Comparison of ENCODE assay signal across 8 cellular contexts in genomic region chr17:5031365-5032082, GRCh38. TPM values are rescaled to one million over a fixed set of nuclear protein-coding genes. Genes with fewer than 3 reads are reported as not detected.
A peak's percentile ranks its signal among the peaks of the same experiment; 100 is the strongest.
DNase-seq lines count a peak whose midpoint lies in the region; ATAC-seq and TF ChIP-seq lines count a peak whose summit lies in the region.

No MANE protein-coding gene starts in this region.

- 7% methylated on average over 21 of the region's 48 CpGs for WGBS in right lobe of liver (ENCODE audit: insufficient coverage, low coverage, low lambda C conversion rate, missing lambda C conversion rate)

- H3K9me3 ChIP-seq in right lobe of liver = no peaks in the 10 kb centered on the region

- H3K27me3 ChIP-seq in dorsolateral prefrontal cortex = peaks cover 0 to 9% (median 0%) of the 10 kb centered on the region in 45 donors
- no peaks in the 10 kb centered on the region for H3K27me3 ChIP-seq in right lobe of liver

- TF ChIP-seq POLR2A in right lobe of liver (IDR thresholded peaks at IDR 0.05) = no peak

- intact Hi-C loops in dorsolateral prefrontal cortex (cut with DNase I) = no loop called here
- intact Hi-C loops in right lobe of liver (cut with DNase I) = no loop called here

- TF ChIP-seq CTCF in dorsolateral prefrontal cortex (IDR thresholded peaks at IDR 0.05 in 54 of 56, conservative IDR thresholded peaks at IDR 0.05 in 2 of 56; ENCODE audit: low read depth in 1 of 56, partially characterized antibody in 56 of 56) = peak; percentile 54 to 88 (median 74)
- TF ChIP-seq CTCF in right lobe of liver (IDR thresholded peaks at IDR 0.05) = peak; percentile 60 to 66 (median 62)

- H3K4me1 ChIP-seq in right lobe of liver = peaks cover 0 to 4% (median 1%) of the 10 kb centered on the region in 4 donors

- H3K4me3 ChIP-seq in GM08714 (ENCODE audit: low read length) (peak overlapping the region; percentile 47; the same call in 1 of the 2 replicates), dorsolateral prefrontal cortex (peak overlapping the region; percentile 23 to 68 (median 52)), right lobe of liver (peak overlapping the region; percentile 16 to 46 (median 32))

- peak; percentile 78 for ATAC-seq in HG03039 (IDR thresholded peaks at IDR 0.05; ENCODE audit: unreplicated experiment)
- ATAC-seq in right lobe of liver = peak; percentile 74 to 87 (median 82)
- ATAC-seq in GM18520 (IDR thresholded peaks at IDR 0.05; ENCODE audit: unreplicated experiment) = no peak

- DNase-seq in NCI-H460 (ENCODE audit: extremely low read depth, low read depth) (peak; percentile 79), dorsolateral prefrontal cortex (peak; percentile 53 to 83 (median 67)), right lobe of liver (peak; percentile 67 to 81 (median 76))
- peak; percentile 71 to 74 for DNase-seq in activated CD4-positive, alpha-beta T cell treated with anti-CD3 and anti-CD28 coated beads, Interleukin-2, amount 50 U/mL, for 24 hours (ENCODE audit: low read depth in 1 of 2, low spot score in 1 of 2)
- peak; percentile 83 for DNase-seq in stimulated activated CD4-positive, alpha-beta T cell treated with anti-CD3 and anti-CD28 coated beads, Interleukin-2, amount 100 ng/mL, for 4 hours (ENCODE audit: low read depth)

- no peaks in the 10 kb centered on the region for H3K36me3 ChIP-seq in right lobe of liver

- H3K27ac ChIP-seq in dorsolateral prefrontal cortex (peak overlapping the region in 33 of 59 donors; percentile 6 to 71 (median 46)), right lobe of liver (peak overlapping the region in 1 of 3 donors; percentile 33)

RNA-seq across cellular contexts. Expression of gene SLC52A1, which starts 3.7 kb away (rescaled TPM):
- 0.12 and 0.35 TPM in 2 replicates for total RNA-seq in NCI-H460 (2014; rRNA removed; shearing (Covaris generic))
- 0.51 and 1.2 TPM in 2 replicates for polyA plus RNA-seq in NCI-H460 (2014; cell fraction: nucleus; rRNA removed)
- total RNA-seq in dorsolateral prefrontal cortex (under 1 TPM in 13 of 120 experiments, not detected in 107; 0.14 to 0.44 (median 0.20) TPM), right lobe of liver (under 1 TPM in 2 of 6 experiments, not detected in 4; 0.13 to 0.20 TPM)

RNA-seq across cellular contexts. Expression of gene KIF1C, which starts 33.8 kb away (rescaled TPM):
- total RNA-seq in NCI-H460 (2014; rRNA removed; shearing (Covaris generic)) = 50.3 and 52.6 TPM in 2 replicates
- polyA plus RNA-seq in NCI-H460 (2014; cell fraction: nucleus; rRNA removed) = 29.5 and 41.3 TPM in 2 replicates
- total RNA-seq in dorsolateral prefrontal cortex (100 to 1,000 TPM in 92 of 120 experiments, 10 to 100 TPM in 28; 62.4 to 504 (median 132) TPM), right lobe of liver (100 to 1,000 TPM in 3 of 6 experiments, 10 to 100 TPM in 3; 59.8 to 112 (median 99.3) TPM)

RNA-seq across cellular contexts. Expression of gene INCA1, which starts 34.2 kb away (rescaled TPM):
- not detected in 2 replicates for total RNA-seq in NCI-H460 (2014; rRNA removed; shearing (Covaris generic))
- polyA plus RNA-seq in NCI-H460 (2014; cell fraction: nucleus; rRNA removed) = 0.19 TPM in 1 of 2 replicates, not detected in the other
- total RNA-seq in dorsolateral prefrontal cortex = 1 to 10 TPM in 104 of 120 experiments, under 1 TPM in 14, not detected in 2; 0.36 to 3.7 (median 2.0) TPM
- total RNA-seq in right lobe of liver = 1 to 10 TPM in 2 of 6 experiments, under 1 TPM in 3, not detected in 1; 0.83 to 1.3 (median 0.97) TPM

RNA-seq across cellular contexts. Expression of gene CAMTA2, which starts 44.0 kb away (rescaled TPM):
- 54.5 and 59.9 TPM in 2 replicates for total RNA-seq in NCI-H460 (2014; rRNA removed; shearing (Covaris generic))
- 12.7 and 13.2 TPM in 2 replicates for polyA plus RNA-seq in NCI-H460 (2014; cell fraction: nucleus; rRNA removed)
- total RNA-seq in dorsolateral prefrontal cortex (100 to 1,000 TPM in 118 of 120 experiments, 10 to 100 TPM in 2; 79.4 to 186 (median 143) TPM), right lobe of liver (10 to 100 TPM; 15.3 to 21.1 (median 17.7) TPM)

RNA-seq across cellular contexts. Expression of gene ZFP3, which starts 46.7 kb away (rescaled TPM):
- total RNA-seq in NCI-H460 (2014; rRNA removed; shearing (Covaris generic)) = not detected in 2 replicates
- polyA plus RNA-seq in NCI-H460 (2014; cell fraction: nucleus; rRNA removed) = not detected in 2 replicates
- 10 to 100 TPM in 32 of 120 experiments, 1 to 10 TPM in 88; 4.7 to 13.7 (median 9.1) TPM for total RNA-seq in dorsolateral prefrontal cortex
- 1 to 10 TPM in 1 of 6 experiments, under 1 TPM in 5; 0.51 to 1.6 (median 0.87) TPM for total RNA-seq in right lobe of liver
